In genomic region chr6:170019259-170020040, GRCh38 we compare ENCODE assay signal across 18 cellular contexts.
DNase-seq lines count a peak whose midpoint lies in the region; ATAC-seq and TF ChIP-seq lines count a peak whose summit lies in the region.
"Had no signal": no experiment of that assay in that cellular context is flagged by ENCODE, and none has a peak within 500 bp of the region (broad histone marks: within the 10 kb centered on the region; RNA-seq: fewer than 3 reads in every experiment).

No MANE protein-coding gene starts in this region.

- DNase-seq in SIG-M5 treated with dmso at 0.1 percent for 504 hours (lab: John Stamatoyannopoulos, UW; ENCODE audit: unreplicated experiment) (peak; percentile 33), SIG-M5 (lab: John Stamatoyannopoulos, UW) (no peak), PC-3 (peak; percentile 42), islet precursor cell (peak; percentile 49), suprapubic skin (ENCODE audit: low spot score in 2 of 2) (peak; percentile 70 to 78), left colon (no peak), posterior vena cava (ENCODE audit: low spot score) (no peak), hypothalamus (lab: John Stamatoyannopoulos, UW) (no peak)
- DNase-seq: activated B cell treated with CpG ODN at 0.5 μM for 24 hours; activated CD8-positive, alpha-beta T cell treated with anti-CD3 and anti-CD28 coated beads for 36 hours; activated naive CD8-positive, alpha-beta T cell treated with anti-CD3 and anti-CD28 coated beads, Interleukin-2, amount 50 U/mL, for 24 hours; CD4-positive, CD25-positive, alpha-beta regulatory T cell; HFFc6; naive thymus-derived CD8-positive, alpha-beta T cell; NCI-H1694 treated with DMSO at 0.1 percent for 48 hours; NCI-H345; spleen; thyroid gland had no signal

- no peaks in the 10 kb centered on the region for H3K36me3 ChIP-seq in PC-3 (ENCODE audit: low read depth, low read length)
- H3K36me3 ChIP-seq in suprapubic skin: no peaks in the 10 kb centered on the region
- H3K36me3 ChIP-seq: spleen, thyroid gland had no signal

- H3K27ac ChIP-seq in PC-3 (ENCODE audit: low read length) (no peak overlapping the region; the same call in 1 of the 2 replicates), suprapubic skin (peak overlapping the region; percentile 49)
- H3K27ac ChIP-seq: thyroid gland had no signal

- no peaks in the 10 kb centered on the region for H3K79me2 ChIP-seq in PC-3 (ENCODE audit: low read length)

- 66% methylated on average over 16 of the region's 22 CpGs for WGBS in suprapubic skin

- no peaks in the 10 kb centered on the region for H3K9me2 ChIP-seq in PC-3 (replicated peaks; ENCODE audit: low read length)

- no peaks in the 10 kb centered on the region for H3F3A ChIP-seq in PC-3 (ENCODE audit: low read length, unreplicated experiment)

- H3K9me3 ChIP-seq in PC-3 (ENCODE audit: low read length): no peaks in the 10 kb centered on the region
- no peaks in the 10 kb centered on the region for H3K9me3 ChIP-seq in suprapubic skin
- H3K9me3 ChIP-seq: spleen, thyroid gland had no signal

- intact Hi-C loops in PC-3 (cut with micrococcal nuclease): no loop called here
- intact Hi-C loops in left colon (cut with DNase I, micrococcal nuclease): no loop called here
- intact Hi-C loops in posterior vena cava (cut with DNase I): no loop called here

- TF ChIP-seq CTCF in PC-3 (conservative IDR thresholded peaks at IDR 0.05; ENCODE audit: low read depth, low read length): no peak
- TF ChIP-seq CTCF in suprapubic skin (IDR thresholded peaks at IDR 0.05): no peak

- POLR2A ChIA-PET in PC-3 (lab: Charles Lee; ENCODE audit: unreplicated experiment): no interaction called here

- no peak for TF ChIP-seq POLR2A in suprapubic skin (IDR thresholded peaks at IDR 0.05)

- no peak overlapping the region for H3K4me3 ChIP-seq in PC-3 (ENCODE audit: low read length)
- no peak overlapping the region for H3K4me3 ChIP-seq in suprapubic skin
- H3K4me3 ChIP-seq: spleen, thyroid gland had no signal

- H3K4me2 ChIP-seq in PC-3 (ENCODE audit: low read length): no peak overlapping the region

- no peaks in the 10 kb centered on the region for H4K20me1 ChIP-seq in PC-3 (ENCODE audit: low read length)

- no TSS peak for BruUV-seq in PC-3 (replicated peaks; lab: Mats Ljungman, UMichigan)

- H3K4me1 ChIP-seq in PC-3 (ENCODE audit: insufficient read depth, low read length) (peaks cover 6% of the 10 kb centered on the region; the same call in 1 of the 2 replicates), suprapubic skin (peaks cover 3% of the 10 kb centered on the region)

- peaks cover 24% of the 10 kb centered on the region for H3K27me3 ChIP-seq in PC-3 (ENCODE audit: low read length)
- peaks cover 21% of the 10 kb centered on the region for H3K27me3 ChIP-seq in suprapubic skin

- H3K9ac ChIP-seq in PC-3 (ENCODE audit: low read length): no peak overlapping the region

- ATAC-seq in PC-3 (no peak), left colon (no peak)
- ATAC-seq: activated CD8-positive, alpha-beta T cell treated with anti-CD3 and anti-CD28 coated beads for 36 hours; activated naive CD8-positive, alpha-beta T cell treated with anti-CD3 and anti-CD28 coated beads, Interleukin-2, amount 50 U/mL, for 24 hours; naive thymus-derived CD8-positive, alpha-beta T cell had no signal

- H2AFZ ChIP-seq in PC-3 (ENCODE audit: low read length): no peak overlapping the region

- CTCF ChIA-PET in PC-3 (lab: Charles Lee): no interaction called here

- TF ChIP-seq EP300 in suprapubic skin (IDR thresholded peaks at IDR 0.05): no peak

Comparison
In these comparisons a context has a peak if more than half of its experiments do, and no peak if none do; other contexts are left out.
1. DNase-seq: peak in SIG-M5 treated with dmso at 0.1 percent for 504 hours (single experiment), PC-3 (single experiment), islet precursor cell (single experiment) and suprapubic skin (2 of 2); none in SIG-M5 (single experiment), left colon (0 of 2), posterior vena cava (single experiment) and hypothalamus (0 of 51).